8 cellular contexts compared by ENCODE assay signal in the genomic region with DNA sequence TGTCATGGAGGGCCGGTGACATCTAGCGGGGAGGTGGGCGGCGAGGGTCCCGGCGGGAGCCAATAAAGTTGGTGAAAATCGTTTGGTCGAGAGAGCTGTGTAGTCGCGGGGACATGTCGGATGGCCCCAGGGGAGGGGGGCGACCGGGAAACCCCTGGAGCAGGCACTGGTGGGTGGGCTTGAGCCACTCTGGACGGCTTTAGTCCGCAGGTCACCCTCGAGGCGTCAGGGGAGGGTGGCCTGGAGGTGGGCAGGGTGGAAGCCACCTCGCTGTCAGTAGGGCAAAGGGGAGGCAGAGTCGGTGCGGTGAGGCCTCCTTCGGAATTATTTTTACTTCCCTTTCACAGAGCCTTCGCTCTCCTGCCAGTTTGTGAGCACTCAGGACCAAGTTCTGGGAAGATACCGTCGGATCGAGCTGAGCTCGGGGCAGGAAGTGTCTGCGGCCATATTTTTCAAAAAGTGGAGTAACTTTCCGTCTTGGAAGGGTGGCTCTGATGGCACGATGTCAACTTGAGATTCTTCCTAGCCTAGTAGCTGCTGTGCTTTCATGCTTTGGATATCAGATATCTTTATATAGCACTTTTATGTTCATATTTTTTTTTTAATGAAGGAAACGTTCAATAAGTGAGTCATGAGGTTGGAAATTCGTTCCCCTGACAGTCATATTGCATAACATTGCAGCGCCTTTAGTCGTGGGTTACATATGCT. TPM values are rescaled to one million over a fixed set of nuclear protein-coding genes. Genes with fewer than 3 reads are reported as not detected.
DNase-seq lines count a peak whose midpoint lies in the region; ATAC-seq and TF ChIP-seq lines count a peak whose summit lies in the region.

No MANE protein-coding gene starts in this region.

- no peak for TF ChIP-seq RAD21 in SK-N-SH (IDR thresholded peaks at IDR 0.05; ENCODE audit: low read length)

- H3K4me2 ChIP-seq in GM23248 (ENCODE audit: unreplicated experiment) (peak overlapping the region; percentile 93), SK-N-SH (peak overlapping the region; percentile 82), skeletal muscle satellite cell (ENCODE audit: low read length) (peak overlapping the region; percentile 82)

- H3K9ac ChIP-seq in GM23248 (peak overlapping the region; percentile 89), SK-N-SH (peak overlapping the region; percentile 85), skeletal muscle satellite cell (ENCODE audit: low read depth, low read length) (peak overlapping the region; percentile 89)

- H3K27me3 ChIP-seq in GM23248 (replicated peaks; ENCODE audit: insufficient read depth): no peaks in the 10 kb centered on the region
- H3K27me3 ChIP-seq in SK-N-SH (ENCODE audit: insufficient read depth): no peaks in the 10 kb centered on the region
- no peaks in the 10 kb centered on the region for H3K27me3 ChIP-seq in skeletal muscle satellite cell (ENCODE audit: control insufficient read depth, insufficient read depth, low read length)

- no peaks in the 10 kb centered on the region for H3K27me3 Mint-ChIP-seq in MCF 10A (ENCODE audit: insufficient read depth, unreplicated experiment)

- H2AFZ ChIP-seq in GM23248 (peak overlapping the region; percentile 85), SK-N-SH (ENCODE audit: low read depth) (peak overlapping the region; percentile 69)

- H3F3A ChIP-seq in GM23248 (ENCODE audit: insufficient read depth) (peaks cover 35% of the 10 kb centered on the region), SK-N-SH (replicated peaks; ENCODE audit: insufficient read depth) (peaks cover 22% of the 10 kb centered on the region)

- peak overlapping the region; percentile 87 for H3K27ac ChIP-seq in GM23248
- H3K27ac ChIP-seq in SK-N-SH (ENCODE audit: low read depth in 2 of 2, low read length in 1 of 2): peak overlapping the region; percentile 53 to 86

- peak; percentile 82 for DNase-seq in GM23248
- DNase-seq in SK-N-SH: peak; percentile 49
- DNase-seq in MCF 10A (ENCODE audit: unreplicated experiment): peak; percentile 70
- no peak for DNase-seq in NCI-H510A (lab: John Stamatoyannopoulos, UW)
- DNase-seq in NK-92 (lab: John Stamatoyannopoulos, UW; ENCODE audit: unreplicated experiment): no peak

- WGBS in GM23248 (ENCODE audit: low coverage in 1 of 2, low lambda C conversion rate in 2 of 2, missing lambda C conversion rate in 2 of 2), 2 experiments: 1 to 2% methylated on average over 32 to 33 of the region's 33 CpGs
- WGBS in SK-N-SH (ENCODE audit: low lambda C conversion rate): 22% methylated on average over 23 of the region's 33 CpGs

- no peak for TF ChIP-seq EP300 in SK-N-SH (IDR thresholded peaks at IDR 0.05; ENCODE audit: borderline replicate concordance in 1 of 2, low read depth in 1 of 2, low read length in 1 of 2)

- BruUV-seq in MCF 10A (replicated peaks; lab: Mats Ljungman, UMichigan): no TSS peak

- H3K9me2 ChIP-seq in GM23248 (ENCODE audit: insufficient read depth): no peaks in the 10 kb centered on the region
- no peaks in the 10 kb centered on the region for H3K9me2 ChIP-seq in SK-N-SH

- H4K20me1 ChIP-seq in GM23248 (ENCODE audit: insufficient read depth) (no peaks in the 10 kb centered on the region), SK-N-SH (ENCODE audit: insufficient read depth) (no peaks in the 10 kb centered on the region)

- H3K4me1 Mint-ChIP-seq in MCF 10A (ENCODE audit: insufficient read depth, unreplicated experiment): peaks cover 17% of the 10 kb centered on the region

- in situ Hi-C loops in GM23248 (cut with MboI): no loop called here

- no peaks in the 10 kb centered on the region for H3K9me3 ChIP-seq in GM23248 (ENCODE audit: low read depth)
- H3K9me3 ChIP-seq in SK-N-SH: no peaks in the 10 kb centered on the region
- H3K9me3 ChIP-seq in iPS-18c (ENCODE audit: control insufficient read depth, insufficient read depth, low read length): no peaks in the 10 kb centered on the region
- H3K9me3 ChIP-seq in skeletal muscle satellite cell (replicated peaks; ENCODE audit: low read length): no peaks in the 10 kb centered on the region

- H3K4me3 ChIP-seq in GM23248 (peak overlapping the region; percentile 87), SK-N-SH (ENCODE audit: low read depth in 2 of 2, low read length in 1 of 2) (peak overlapping the region; percentile 77 to 84), iPS-18c (ENCODE audit: insufficient read depth, low read depth, low read length) (peak overlapping the region; percentile 91), skeletal muscle satellite cell (ENCODE audit: low read length) (peak overlapping the region; percentile 85)

- no peak for ATAC-seq in HG03565 (IDR thresholded peaks at IDR 0.05; ENCODE audit: unreplicated experiment)

- no peaks in the 10 kb centered on the region for H3K36me3 ChIP-seq in GM23248 (ENCODE audit: low read depth)
- no peaks in the 10 kb centered on the region for H3K36me3 ChIP-seq in SK-N-SH (replicated peaks in 1 of 2; ENCODE audit: control insufficient read depth in 1 of 2, insufficient read depth in 2 of 2, low read length in 1 of 2)
- no peaks in the 10 kb centered on the region for H3K36me3 ChIP-seq in skeletal muscle satellite cell (ENCODE audit: insufficient read depth, low read length)

- H3K9me3 Mint-ChIP-seq in MCF 10A (ENCODE audit: unreplicated experiment): no peaks in the 10 kb centered on the region

- H3K27ac Mint-ChIP-seq in MCF 10A (ENCODE audit: low read depth, unreplicated experiment): peak overlapping the region; percentile 99

- peak overlapping the region; percentile 97 for H3K4me3 Mint-ChIP-seq in MCF 10A (ENCODE audit: unreplicated experiment)

- TF ChIP-seq CTCF in SK-N-SH (IDR thresholded peaks at IDR 0.05) (no peak), MCF 10A (IDR thresholded peaks at IDR 0.05; ENCODE audit: unreplicated experiment) (no peak)

- H3K36me3 Mint-ChIP-seq in MCF 10A (ENCODE audit: insufficient read depth, unreplicated experiment): peaks cover 25% of the 10 kb centered on the region

- intact Hi-C loops in MCF 10A (cut with micrococcal nuclease): loop anchor here (1.0 to 10.0 kb wide), 4 partner anchors 28 to 408 kb away; partner anchors contain the start of genes ART4, ATF7IP, C12orf60 and WBP11

- H3K4me1 ChIP-seq in GM23248 (ENCODE audit: insufficient read depth) (peaks cover 25% of the 10 kb centered on the region), SK-N-SH (ENCODE audit: control insufficient read depth in 1 of 2, insufficient read depth in 2 of 2, low read depth in 1 of 2, low read length in 1 of 2) (peaks cover 0 to 4% of the 10 kb centered on the region in 2 experiments; a peak in 2 of 4 replicates), skeletal muscle satellite cell (ENCODE audit: control insufficient read depth, insufficient read depth, low read length) (peaks cover 19% of the 10 kb centered on the region)

- CTCF ChIA-PET in SK-N-SH (lab: Yijun Ruan, JAX): interaction anchor here (0.8 to 1.8 kb wide), 5 partner anchors 9 to 30 kb away, joined by 3 to 4 read pairs (median 4); partner anchors contain the start of genes C12orf60 and WBP11
- CTCF ChIA-PET in MCF 10A (lab: Yijun Ruan, JAX): interaction anchor here (1.2 to 2.6 kb wide), 4 partner anchors 9 to 30 kb away, joined by 3 to 7 read pairs (median 6); no protein-coding TSS in a partner anchor

- POLR2A ChIA-PET in SK-N-SH (lab: Yijun Ruan, JAX) (interaction anchor here (0.6 to 1.4 kb wide), 2 partner anchors 28 to 308 kb away, joined by 3 to 5 read pairs; partner anchors contain the start of genes C12orf60 and WBP11), MCF 10A (lab: Yijun Ruan, JAX) (interaction anchor here (0.5 to 8.5 kb wide), 24 partner anchors 10 to 1136 kb away, joined by 3 to 285 read pairs (median 4); partner anchors contain the start of genes ATF7IP, C12orf60, DERA and WBP11)

- H3K79me2 ChIP-seq in GM23248 (ENCODE audit: insufficient read depth) (peaks cover 28% of the 10 kb centered on the region), SK-N-SH (ENCODE audit: insufficient read depth) (peaks cover 32% of the 10 kb centered on the region)

TF ChIP-seq in SK-N-SH, 30 proteins besides CTCF, POLR2A, EP300 and RAD21 (continues in another document):
- TF ChIP-seq MXI1 (IDR thresholded peaks at IDR 0.05; ENCODE audit: low read depth, low read length) (no peak), NFIC (IDR thresholded peaks at IDR 0.05; ENCODE audit: borderline replicate concordance) (no peak), FOXJ3 (CRISPR knock-in tag; IDR thresholded peaks at IDR 0.05) (no peak), IRF3 (IDR thresholded peaks at IDR 0.05; ENCODE audit: low read depth, low read length) (no peak)

RNA-seq across cellular contexts. Expression of gene WBP11, which starts 28.2 kb away (rescaled TPM):
- 5.5 and 11.8 TPM in 2 replicates for total RNA-seq in GM23248 (2014; rRNA removed; shearing (Covaris generic))
- 44.0 and 46.1 TPM in 2 replicates for polyA plus RNA-seq in GM23248 (2016; fragmentation: Nextera tagmentation; extraction: Ambion mirVana)
- 14.7 and 18.7 TPM in 2 replicates for polyA plus RNA-seq in SK-N-SH (2012; rRNA removed)
- 19.0 and 19.9 TPM in 2 replicates for polyA plus RNA-seq in SK-N-SH (2012; cell fraction: cytosol; rRNA removed)
- polyA plus RNA-seq in SK-N-SH (2012; cell fraction: nucleus; rRNA removed): 8.6 and 18.0 TPM in 2 replicates
- 51.3 and 56.6 TPM in 2 replicates for total RNA-seq in MCF 10A (2022)
- 15.2 and 18.3 TPM in 2 replicates for total RNA-seq in skeletal muscle satellite cell (2012; rRNA removed)

RNA-seq across cellular contexts. Expression of gene C12orf60, which starts 28.4 kb away (rescaled TPM):
- total RNA-seq in GM23248 (2014; rRNA removed; shearing (Covaris generic)): 1.2 and 2.3 TPM in 2 replicates
- polyA plus RNA-seq in GM23248 (2016; fragmentation: Nextera tagmentation; extraction: Ambion mirVana) (0.86 and 1.2 TPM in 2 replicates), SK-N-SH (2012; rRNA removed) (0.87 and 1.0 TPM in 2 replicates)
- polyA plus RNA-seq in SK-N-SH (2012; cell fraction: cytosol; rRNA removed): 1.1 and 1.5 TPM in 2 replicates
- 1.7 and 1.9 TPM in 2 replicates for polyA plus RNA-seq in SK-N-SH (2012; cell fraction: nucleus; rRNA removed)
- 2.2 and 2.6 TPM in 2 replicates for total RNA-seq in MCF 10A (2022)
- total RNA-seq in skeletal muscle satellite cell (2012; rRNA removed): 1.5 and 4.4 TPM in 2 replicates

RNA-seq across cellular contexts. Expression of gene SMCO3, which starts 38.9 kb away (rescaled TPM):
- not detected in 2 replicates for total RNA-seq in GM23248 (2014; rRNA removed; shearing (Covaris generic))
- not detected in 2 replicates for polyA plus RNA-seq in GM23248 (2016; fragmentation: Nextera tagmentation; extraction: Ambion mirVana)
- polyA plus RNA-seq in SK-N-SH (2012; rRNA removed): 0.03 and 0.18 TPM in 2 replicates
- 0.14 and 0.18 TPM in 2 replicates for polyA plus RNA-seq in SK-N-SH (2012; cell fraction: cytosol; rRNA removed)
- polyA plus RNA-seq in SK-N-SH (2012; cell fraction: nucleus; rRNA removed): 0.08 and 0.14 TPM in 2 replicates
- total RNA-seq in MCF 10A (2022): 0.20 TPM in 1 of 2 replicates, not detected in the other
- total RNA-seq in skeletal muscle satellite cell (2012; rRNA removed): under 0.01 and 0.25 TPM in 2 replicates

Comparison
In these comparisons a context has a peak if more than half of its experiments do, and no peak if none do; other contexts are left out.
1. DNase-seq: peak in GM23248 (single experiment), SK-N-SH (single experiment) and MCF 10A (single experiment); none in NCI-H510A (single experiment) and NK-92 (single experiment).
2. Peak in every context shown above with its lines, with median percentiles within 50 percentile points of each other: H3K4me2 ChIP-seq, H3K4me3 ChIP-seq and H3K9ac ChIP-seq.